Comparison of ENCODE assay signal across 8 cellular contexts in the genomic region with DNA sequence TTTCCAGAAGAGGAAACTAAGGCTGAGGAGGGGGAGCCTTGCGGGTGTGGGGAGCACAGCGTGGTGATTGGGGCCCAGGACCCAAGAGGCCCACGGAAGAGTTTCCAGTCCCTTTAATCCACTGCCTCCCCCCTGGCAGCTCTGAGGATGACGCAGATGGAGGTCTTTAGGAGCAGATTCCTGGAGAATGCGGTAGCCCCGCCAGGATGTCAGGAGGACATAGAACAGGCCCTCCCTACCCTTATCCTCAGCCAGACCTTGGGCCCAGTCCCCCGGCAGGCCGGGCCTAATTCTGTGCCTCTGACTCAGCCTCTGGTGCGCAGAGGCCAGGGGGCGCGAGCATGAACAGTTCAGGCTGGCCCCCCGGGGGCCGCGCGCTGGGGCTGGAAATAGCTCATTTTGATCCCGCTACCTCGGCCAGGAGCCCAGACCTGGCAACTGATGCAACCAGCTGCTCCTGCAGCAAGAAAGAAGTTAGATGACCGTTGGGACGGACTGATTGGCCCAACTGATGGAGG. TPM values are rescaled to one million over a fixed set of nuclear protein-coding genes. Genes with fewer than 3 reads are reported as not detected.
A peak's percentile ranks its signal among the peaks of the same experiment; 100 is the strongest.
DNase-seq lines count a peak whose midpoint lies in the region; TF ChIP-seq lines count a peak whose summit lies in the region.

No MANE protein-coding gene starts in this region.

- H3K9me3 ChIP-seq in mammary epithelial cell (replicated peaks; ENCODE audit: insufficient read depth, low read length) (no peaks in the 10 kb centered on the region), spleen (no peaks in the 10 kb centered on the region)

- peaks cover 24% of the 10 kb centered on the region for H3K79me2 ChIP-seq in mammary epithelial cell (ENCODE audit: insufficient read depth, low read length)

- H4K20me1 ChIP-seq in mammary epithelial cell (ENCODE audit: insufficient read depth, low read length), result no peaks in the 10 kb centered on the region

- H3K27me3 ChIP-seq in mammary epithelial cell (ENCODE audit: insufficient read depth, low read length) (no peaks in the 10 kb centered on the region), kidney epithelial cell (ENCODE audit: control insufficient read depth, insufficient read depth, low read length) (no peaks in the 10 kb centered on the region), spleen (replicated peaks in 1 of 7) (peaks cover 0 to 23% (median 4%) of the 10 kb centered on the region in 7 donors)

- BruUV-seq in mammary epithelial cell (replicated peaks; lab: Mats Ljungman, UMichigan), result no TSS peak

- dilution Hi-C loops in mammary epithelial cell (cut with HindIII; ENCODE audit: low sequenced_read_pairs), result no loop called here

- in situ Hi-C loops in mammary epithelial cell (cut with MboI; ENCODE audit: low sequenced_read_pairs in 2 of 2), result no loop called here

- H3K4me2 ChIP-seq in mammary epithelial cell (ENCODE audit: insufficient read depth, low read depth, low read length), result peak overlapping the region; percentile 85

- TF ChIP-seq POLR2A in spleen (IDR thresholded peaks at IDR 0.05), result no peak

- H3K27ac ChIP-seq in mammary epithelial cell (ENCODE audit: insufficient read depth, low read depth, low read length) (no peak overlapping the region), spleen (peak overlapping the region in 7 of 8 donors; percentile 77 to 98 (median 96))

- H3K9ac ChIP-seq in mammary epithelial cell (ENCODE audit: insufficient read depth, low read length), result no peak overlapping the region

- H2AFZ ChIP-seq in mammary epithelial cell (ENCODE audit: low read depth, low read length), result peak overlapping the region; percentile 49

- peaks cover 4% of the 10 kb centered on the region for H3K36me3 ChIP-seq in mammary epithelial cell (ENCODE audit: insufficient read depth, low read length)
- peaks cover 3% of the 10 kb centered on the region for H3K36me3 ChIP-seq in kidney epithelial cell (ENCODE audit: control insufficient read depth, insufficient read depth, low read length)
- H3K36me3 ChIP-seq in spleen, result peaks cover 0 to 56% (median 27%) of the 10 kb centered on the region in 6 donors

- DNase-seq in A172 (ENCODE audit: low spot score), result peak; percentile 71
- DNase-seq in NCI-H774 (lab: John Stamatoyannopoulos, UW), result peak; percentile 63
- no peak for DNase-seq in mammary epithelial cell
- no peak for DNase-seq in kidney epithelial cell (ENCODE audit: low read depth)
- DNase-seq in spleen, result peak; percentile 87
- no peak for DNase-seq in RPMI8226
- no peak for DNase-seq in NCI-H524 treated with DMSO at 0.1 percent for 48 hours (lab: John Stamatoyannopoulos, UW)

- WGBS in mammary epithelial cell (ENCODE audit: low coverage, missing lambda C conversion rate), result 32% methylated on average over 6 of the region's 19 CpGs
- WGBS in spleen, 5 donors, result 7 to 25% (median 9%) methylated on average over 3 to 19 of the region's 19 CpGs

- CTCF ChIA-PET in mammary epithelial cell (lab: Charles Lee; ENCODE audit: low non-redundant PET), result interaction anchor here (0.6 kb wide), 1 partner anchor 157 kb away, joined by 4 read pairs; no protein-coding TSS in a partner anchor

- H3K4me3 ChIP-seq in GM08714 (ENCODE audit: low read length) (peak overlapping the region; percentile 59), mammary epithelial cell (replicated peaks in 1 of 3; ENCODE audit: insufficient read depth in 1 of 3, low read depth in 2 of 3, low read length in 3 of 3) (peak overlapping the region; percentile 17 to 40 (median 34)), kidney epithelial cell (ENCODE audit: low read depth, low read length) (peak overlapping the region; percentile 14), spleen (peak overlapping the region; percentile 33 to 98 (median 94))

- peaks cover 19% of the 10 kb centered on the region for H3K4me1 ChIP-seq in mammary epithelial cell (ENCODE audit: insufficient read depth, low read length)
- peaks cover 25 to 53% (median 40%) of the 10 kb centered on the region in 6 donors for H3K4me1 ChIP-seq in spleen

- intact Hi-C loops in mammary epithelial cell (cut with micrococcal nuclease), result loop anchor here (1.0 kb wide), 1 partner anchor 40 kb away; no protein-coding TSS in a partner anchor
- intact Hi-C loops in spleen (cut with DNase I; ENCODE audit: low total_unique reads), result no loop called here

- no peak for TF ChIP-seq CTCF in mammary epithelial cell (conservative IDR thresholded peaks at IDR 0.05 in 1 of 2, IDR thresholded peaks at IDR 0.05 in 1 of 2; ENCODE audit: extremely low read depth in 1 of 2, insufficient read depth in 1 of 2, low read depth in 1 of 2, low read length in 2 of 2)
- TF ChIP-seq CTCF in kidney epithelial cell (IDR thresholded peaks at IDR 0.05; ENCODE audit: insufficient read depth, low read length, poor library complexity, severe bottlenecking), result no peak
- no peak for TF ChIP-seq CTCF in spleen (IDR thresholded peaks at IDR 0.05 in 8 of 11, conservative IDR thresholded peaks at IDR 0.05 in 3 of 11)

RNA-seq across cellular contexts. Expression of gene HSPB6, which starts 0.5 kb away (rescaled TPM):
- total RNA-seq in A172 (2014; rRNA removed; shearing (Covaris generic)), result 0.07 and 0.72 TPM in 2 replicates
- not detected for total RNA-seq in mammary epithelial cell
- not detected for polyA plus RNA-seq in mammary epithelial cell
- polyA minus RNA-seq in mammary epithelial cell, result not detected
- total RNA-seq in kidney epithelial cell, result 0.17 and 0.82 TPM in 2 replicates
- total RNA-seq in spleen, result 1 to 10 TPM; 2.1 to 5.9 (median 4.3) TPM
- 10 to 100 TPM in 1 of 3 donors, 1 to 10 TPM in 2; 2.9 to 11.0 (median 5.8) TPM for polyA plus RNA-seq in spleen

RNA-seq across cellular contexts. Expression of gene PROSER3, which starts 0.7 kb away (rescaled TPM):
- total RNA-seq in A172 (2014; rRNA removed; shearing (Covaris generic)), result 5.7 and 7.0 TPM in 2 replicates
- total RNA-seq in mammary epithelial cell (10 to 100 TPM in 1 of 2 donors, 1 to 10 TPM in 1; 9.7 to 48.3 TPM), kidney epithelial cell (6.1 and 13.0 TPM in 2 replicates), spleen (10 to 100 TPM in 6 of 7 donors, 1 to 10 TPM in 1; 6.6 to 25.2 (median 16.3) TPM)
- polyA plus RNA-seq in mammary epithelial cell (21.2 TPM), spleen (1 to 10 TPM; 2.0 to 8.4 (median 2.1) TPM)
- 74.3 TPM for polyA minus RNA-seq in mammary epithelial cell

RNA-seq across cellular contexts. Expression of gene LIN37, which starts 8.9 kb away (rescaled TPM):
- 13.8 and 16.4 TPM in 2 replicates for total RNA-seq in A172 (2014; rRNA removed; shearing (Covaris generic))
- total RNA-seq in mammary epithelial cell, result 10 to 100 TPM; 13.6 to 14.5 TPM
- 12.9 TPM for polyA plus RNA-seq in mammary epithelial cell
- 89.1 TPM for polyA minus RNA-seq in mammary epithelial cell
- total RNA-seq in kidney epithelial cell, result 15.1 and 22.0 TPM in 2 replicates
- total RNA-seq in spleen, result 10 to 100 TPM in 5 of 7 donors, 1 to 10 TPM in 2; 7.0 to 19.5 (median 10.7) TPM
- 10 to 100 TPM; 13.7 to 28.5 (median 18.5) TPM for polyA plus RNA-seq in spleen

RNA-seq across cellular contexts. Expression of gene PSENEN, which starts 11.8 kb away (rescaled TPM):
- 37.1 and 40.9 TPM in 2 replicates for total RNA-seq in A172 (2014; rRNA removed; shearing (Covaris generic))
- 10 to 100 TPM in 1 of 2 donors, 1 to 10 TPM in 1; 8.7 to 55.4 TPM for total RNA-seq in mammary epithelial cell
- polyA plus RNA-seq in mammary epithelial cell, result 33.7 TPM
- 40.9 TPM for polyA minus RNA-seq in mammary epithelial cell
- total RNA-seq in kidney epithelial cell, result 46.8 and 59.7 TPM in 2 replicates
- 10 to 100 TPM; 37.5 to 55.7 (median 47.6) TPM for total RNA-seq in spleen
- 10 to 100 TPM; 61.9 to 71.3 (median 62.1) TPM for polyA plus RNA-seq in spleen

RNA-seq across cellular contexts. Expression of gene U2AF1L4, which starts 12.1 kb away (rescaled TPM):
- 6.9 and 18.0 TPM in 2 replicates for total RNA-seq in A172 (2014; rRNA removed; shearing (Covaris generic))
- total RNA-seq in mammary epithelial cell (10 to 100 TPM in 1 of 2 donors, 1 to 10 TPM in 1; 4.8 to 23.9 TPM), kidney epithelial cell (15.5 and 17.6 TPM in 2 replicates), spleen (10 to 100 TPM; 27.3 to 65.1 (median 29.7) TPM)
- polyA plus RNA-seq in mammary epithelial cell (9.9 TPM), spleen (10 to 100 TPM; 27.2 to 96.5 (median 60.7) TPM)
- 9.6 TPM for polyA minus RNA-seq in mammary epithelial cell

Comparison
In these comparisons a context has a peak if more than half of its experiments do, and no peak if none do; other contexts are left out.
1. DNase-seq: peak in A172 (single experiment), NCI-H774 (single experiment) and spleen (single experiment); none in mammary epithelial cell (single experiment), kidney epithelial cell (single experiment), RPMI8226 (single experiment) and NCI-H524 treated with DMSO at 0.1 percent for 48 hours (single experiment).
2. H3K4me3 ChIP-seq: peak in every context shown above with its lines; median percentile 94 in spleen; 59 in GM08714; 34 in mammary epithelial cell; 14 in kidney epithelial cell.